11 cellular contexts compared by ENCODE assay signal in genomic region chr3:193590088-193590856, GRCh38. TPM values are rescaled to one million over a fixed set of nuclear protein-coding genes. Genes with fewer than 3 reads are reported as not detected.
DNase-seq lines count a peak whose midpoint lies in the region; ATAC-seq lines count a peak whose summit lies in the region.
"Had no signal": no experiment of that assay in that cellular context is flagged by ENCODE, and none has a peak within 500 bp of the region (broad histone marks: within the 10 kb centered on the region; RNA-seq: fewer than 3 reads in every experiment).

No MANE protein-coding gene starts in this region.

- in situ Hi-C loops in HAP-1 (cut with MboI; ENCODE audit: low sequenced_read_pairs): no loop called here

- H3K27me3 ChIP-seq in HAP-1 (ENCODE audit: low read depth): no peaks in the 10 kb centered on the region

- peak; percentile 39 to 69 for DNase-seq in HAP-1 (ENCODE audit: low spot score in 2 of 2)
- DNase-seq in OCI-M1 (lab: John Stamatoyannopoulos, UW): peak; percentile 77
- DNase-seq in dedifferentiated amniotic fluid mesenchymal stem cell (ENCODE audit: extremely low spot score): peak; percentile 45
- DNase-seq in renal cortical epithelial cell (ENCODE audit: low read depth): peak; percentile 64
- no peak for DNase-seq in NCI-H1930 (lab: John Stamatoyannopoulos, UW)
- DNase-seq in NCI-H526 (lab: John Stamatoyannopoulos, UW): no peak
- no peak for DNase-seq in GM19240 (ENCODE audit: insufficient read length, low spot score)
- DNase-seq: activated T-cell treated with anti-CD3 and anti-CD28 coated beads, Interleukin-2, amount 50 U/mL, for 48 hours; naive B cell; stimulated activated naive CD4-positive, alpha-beta T cell treated with Interleukin-2 at 50 U/mL for 16 hours had no signal

- H3K4me3 ChIP-seq in HAP-1: no peak overlapping the region

- no peak for ATAC-seq in HG03457 (IDR thresholded peaks at IDR 0.05; ENCODE audit: unreplicated experiment)

- no peaks in the 10 kb centered on the region for H3K9me3 ChIP-seq in HAP-1

- no peaks in the 10 kb centered on the region for H3K36me3 ChIP-seq in HAP-1 (replicated peaks)

- peaks cover 14% of the 10 kb centered on the region for H3K4me1 ChIP-seq in HAP-1

RNA-seq across cellular contexts. Expression of gene OPA1, which starts 2.7 kb away (rescaled TPM):
- total RNA-seq in renal cortical epithelial cell: 77.3 and 87.4 TPM in 2 replicates

RNA-seq across cellular contexts. Expression of gene ATP13A4, which starts 35.6 kb away (rescaled TPM):
- total RNA-seq in renal cortical epithelial cell: 0.15 TPM in 1 of 2 replicates, not detected in the other

Comparison
In these comparisons a context has a peak if more than half of its experiments do, and no peak if none do; other contexts are left out.
1. DNase-seq: peak in HAP-1 (2 of 2), OCI-M1 (single experiment), dedifferentiated amniotic fluid mesenchymal stem cell (single experiment) and renal cortical epithelial cell (single experiment); none in NCI-H1930 (0 of 2), NCI-H526 (0 of 2) and GM19240 (single experiment).